9 cellular contexts compared by ENCODE assay signal in the genomic region with DNA sequence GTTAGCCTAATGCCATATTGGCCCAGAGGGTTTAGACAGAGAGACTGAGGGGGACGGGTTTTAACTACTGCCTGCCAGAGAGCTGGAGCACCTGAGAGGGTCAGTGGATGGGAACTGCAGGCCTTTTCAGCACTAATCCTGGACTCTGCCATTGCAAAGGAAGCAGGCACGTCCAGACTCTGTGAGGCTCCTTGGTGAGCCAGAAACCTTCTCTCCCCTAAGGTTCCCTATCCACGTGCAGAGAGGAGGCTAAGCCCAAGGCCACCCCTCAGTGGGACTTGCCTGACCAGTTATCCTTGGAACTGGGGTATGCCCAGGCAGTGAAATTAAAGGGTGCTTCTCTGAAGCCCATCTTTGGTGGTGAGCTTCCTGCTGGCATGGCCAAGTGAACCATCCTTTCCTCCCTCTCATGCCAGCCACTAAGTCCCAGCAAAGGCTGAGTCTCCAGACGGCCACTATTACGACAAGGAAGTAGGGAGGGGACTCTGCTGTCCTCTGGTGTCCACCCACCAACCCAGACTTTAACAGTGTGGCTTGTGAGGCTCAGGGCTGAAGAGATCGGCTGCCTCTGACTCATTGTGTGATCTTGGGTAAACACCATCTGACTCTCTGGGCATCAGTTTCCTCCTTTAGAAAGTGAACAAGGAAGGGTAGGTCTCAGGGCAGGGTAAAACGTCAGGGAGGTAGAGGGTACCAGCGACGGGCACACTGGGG. TPM values are rescaled to one million over a fixed set of nuclear protein-coding genes. Genes with fewer than 3 reads are reported as not detected.
DNase-seq lines count a peak whose midpoint lies in the region; ATAC-seq and TF ChIP-seq lines count a peak whose summit lies in the region.
"Had no signal": no experiment of that assay in that cellular context is flagged by ENCODE, and none has a peak within 500 bp of the region (broad histone marks: within the 10 kb centered on the region; RNA-seq: fewer than 3 reads in every experiment).

No MANE protein-coding gene starts in this region.

- ATAC-seq in right cardiac atrium (no peak), T-cell (replicated peaks in 1 of 4) (no peak)

- no peaks in the 10 kb centered on the region for H3K36me3 Mint-ChIP-seq in T-cell

- H3K27ac Mint-ChIP-seq in T-cell = no peak overlapping the region
- H3K27ac Mint-ChIP-seq: activated B cell treated with CpG ODN at 0.5 μM for 24 hours had no signal

- H3K4me1 ChIP-seq in right cardiac atrium (ENCODE audit: control insufficient read depth, insufficient read depth, low read length) (peaks cover 6% of the 10 kb centered on the region), stomach (peaks cover 17 to 75% (median 56%) of the 10 kb centered on the region in 4 donors)

- peaks cover 0 to 6% (median 2%) of the 10 kb centered on the region in 3 donors for H3K4me1 Mint-ChIP-seq in T-cell

- POLR2A ChIA-PET in T-cell (lab: Charles Lee) = no interaction called here

- H3K4me3 ChIP-seq in HFF-Myc (replicated peaks; ENCODE audit: low read depth, low read length) (no peak overlapping the region), right cardiac atrium (ENCODE audit: low read length) (no peak overlapping the region), stomach (no peak overlapping the region)

- H3K27me3 ChIP-seq in right cardiac atrium (ENCODE audit: control insufficient read depth, insufficient read depth) = no peaks in the 10 kb centered on the region
- H3K27me3 ChIP-seq in stomach = peaks cover 0 to 47% (median 18%) of the 10 kb centered on the region in 3 donors

- DNase-seq in HFF-Myc (ENCODE audit: extremely low read depth, low read depth) = no peak
- DNase-seq in T1000 (lab: John Stamatoyannopoulos, UW) = peak; percentile 18
- peak in 1 of 3 donors; percentile 35 for DNase-seq in right cardiac atrium
- peak; percentile 74 for DNase-seq in stomach
- DNase-seq in T-cell = no peak
- no peak for DNase-seq in NCI-H82 treated with DMSO at 0.1 percent for 48 hours (lab: John Stamatoyannopoulos, UW; ENCODE audit: unreplicated experiment)
- DNase-seq in activated CD4-positive, alpha-beta T cell treated with anti-CD3 and anti-CD28 coated beads, Interleukin-2, amount 50 U/mL, for 48 hours = no peak
- DNase-seq in NCI-H128 (lab: John Stamatoyannopoulos, UW; ENCODE audit: unreplicated experiment) = no peak
- DNase-seq: activated B cell treated with CpG ODN at 0.5 μM for 24 hours had no signal

- no peak for TF ChIP-seq EP300 in stomach (IDR thresholded peaks at IDR 0.05)

- no peaks in the 10 kb centered on the region for H3K36me3 ChIP-seq in stomach

- no peaks in the 10 kb centered on the region for H3K9me3 Mint-ChIP-seq in T-cell
- H3K9me3 Mint-ChIP-seq: activated B cell treated with CpG ODN at 0.5 μM for 24 hours had no signal

- H3K27me3 Mint-ChIP-seq in T-cell = peaks cover 37 to 51% of the 10 kb centered on the region in 2 donors

- no peak overlapping the region for H3K4me3 Mint-ChIP-seq in T-cell
- H3K4me3 Mint-ChIP-seq: activated B cell treated with CpG ODN at 0.5 μM for 24 hours had no signal

- 72% methylated on average over 9 of the region's 9 CpGs for WGBS in right cardiac atrium
- 19 to 42% (median 38%) methylated on average over 9 of the region's 9 CpGs for WGBS in stomach, 5 donors

- TF ChIP-seq POLR2A in stomach (IDR thresholded peaks at IDR 0.05) = peak in 1 of 4 donors; percentile 49

- peak; percentile 63 for TF ChIP-seq CTCF in HFF-Myc (IDR thresholded peaks at IDR 0.05; ENCODE audit: low read depth, low read length, missing control alignments)
- TF ChIP-seq CTCF in stomach (IDR thresholded peaks at IDR 0.05) = no peak

- H3K9me3 ChIP-seq in right cardiac atrium (ENCODE audit: control insufficient read depth, low read length) (no peaks in the 10 kb centered on the region), stomach (no peaks in the 10 kb centered on the region)

- intact Hi-C loops in right cardiac atrium (cut with DNase I) = no loop called here
- intact Hi-C loops in stomach (cut with DNase I; ENCODE audit: low total_unique reads) = no loop called here

- CTCF ChIA-PET in T-cell (lab: Charles Lee) = interaction anchor here (0.7 to 2.0 kb wide), 2 partner anchors 63 kb away, joined by 3 to 4 read pairs; no protein-coding TSS in a partner anchor

- H3K27ac ChIP-seq in right cardiac atrium (ENCODE audit: low read length) (peak overlapping the region; percentile 69), stomach (peak overlapping the region; percentile 85 to 94 (median 90))

RNA-seq across cellular contexts. Expression of gene MLPH, which starts 3.9 kb away (rescaled TPM):
- total RNA-seq in right cardiac atrium (100 to 1,000 TPM in 3 of 4 donors, 10 to 100 TPM in 1; 57.8 to 189 (median 143) TPM), stomach (100 to 1,000 TPM; 182 to 657 (median 436) TPM), T-cell (1 to 10 TPM in 1 of 5 donors, under 1 TPM in 2, not detected in 2; 0.55 to 1.4 (median 0.72) TPM)
- polyA plus RNA-seq in right cardiac atrium (138 TPM), stomach (100 to 1,000 TPM in 1 of 3 donors, 10 to 100 TPM in 2; 61.3 to 308 (median 72.6) TPM)
- total RNA-seq: activated B cell treated with CpG ODN at 0.5 μM for 24 hours had no signal

Comparison
In these comparisons a context has a peak if more than half of its experiments do, and no peak if none do; other contexts are left out.
1. DNase-seq: peak in T1000 (single experiment) and stomach (single experiment); none in HFF-Myc (single experiment), T-cell (0 of 34), NCI-H82 treated with DMSO at 0.1 percent for 48 hours (single experiment), activated CD4-positive, alpha-beta T cell treated with anti-CD3 and anti-CD28 coated beads, Interleukin-2, amount 50 U/mL, for 48 hours (0 of 2) and NCI-H128 (single experiment).
2. RNA of gene MLPH, which starts 3.9 kb away (total RNA-seq): 182 to 657 TPM in stomach and 57.8 to 189 TPM in right cardiac atrium; 0.55 to 1.4 TPM in T-cell; every median in the first group is over 10 times any median in the second.